1 cellular context compared by ENCODE assay signal in the genomic region with DNA sequence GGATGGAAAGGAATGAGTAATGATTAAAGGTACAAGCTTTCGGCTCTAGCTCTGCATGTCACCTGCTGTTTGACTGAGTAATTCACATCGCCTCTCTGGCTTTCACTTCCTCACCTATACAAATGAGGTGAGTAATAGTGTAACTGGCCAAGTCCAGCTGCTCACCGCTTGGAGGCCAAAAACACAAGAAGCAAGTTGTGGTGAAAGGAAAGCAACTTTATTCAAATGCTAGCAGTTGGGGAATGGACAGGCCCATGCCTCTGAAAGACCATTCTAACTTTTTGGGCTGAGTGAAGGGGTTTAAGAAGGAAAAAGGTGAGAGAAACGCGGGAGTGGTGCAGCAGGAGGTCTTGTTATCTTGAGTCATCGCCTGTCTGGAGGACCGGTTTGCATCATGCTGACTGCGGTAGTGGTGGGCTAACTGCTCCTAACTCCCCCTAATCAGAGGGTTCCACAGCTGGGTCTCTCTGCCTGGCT.
TF ChIP-seq lines count a peak whose summit lies in the region.

No MANE protein-coding gene starts in this region.

TF ChIP-seq in GM12878, 131 proteins besides CTCF, POLR2A, EP300 and RAD21 (continued from another document and continues in another):
- TF ChIP-seq, protein P1, sequence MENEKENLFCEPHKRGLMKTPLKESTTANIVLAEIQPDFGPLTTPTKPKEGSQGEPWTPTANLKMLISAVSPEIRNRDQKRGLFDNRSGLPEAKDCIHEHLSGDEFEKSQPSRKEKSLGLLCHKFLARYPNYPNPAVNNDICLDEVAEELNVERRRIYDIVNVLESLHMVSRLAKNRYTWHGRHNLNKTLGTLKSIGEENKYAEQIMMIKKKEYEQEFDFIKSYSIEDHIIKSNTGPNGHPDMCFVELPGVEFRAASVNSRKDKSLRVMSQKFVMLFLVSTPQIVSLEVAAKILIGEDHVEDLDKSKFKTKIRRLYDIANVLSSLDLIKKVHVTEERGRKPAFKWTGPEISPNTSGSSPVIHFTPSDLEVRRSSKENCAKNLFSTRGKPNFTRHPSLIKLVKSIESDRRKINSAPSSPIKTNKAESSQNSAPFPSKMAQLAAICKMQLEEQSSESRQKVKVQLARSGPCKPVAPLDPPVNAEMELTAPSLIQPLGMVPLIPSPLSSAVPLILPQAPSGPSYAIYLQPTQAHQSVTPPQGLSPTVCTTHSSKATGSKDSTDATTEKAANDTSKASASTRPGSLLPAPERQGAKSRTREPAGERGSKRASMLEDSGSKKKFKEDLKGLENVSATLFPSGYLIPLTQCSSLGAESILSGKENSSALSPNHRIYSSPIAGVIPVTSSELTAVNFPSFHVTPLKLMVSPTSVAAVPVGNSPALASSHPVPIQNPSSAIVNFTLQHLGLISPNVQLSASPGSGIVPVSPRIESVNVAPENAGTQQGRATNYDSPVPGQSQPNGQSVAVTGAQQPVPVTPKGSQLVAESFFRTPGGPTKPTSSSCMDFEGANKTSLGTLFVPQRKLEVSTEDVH (IDR thresholded peaks at IDR 0.05; ENCODE audit: low read depth, partially characterized antibody) = no peak
- TF ChIP-seq GABPA (IDR thresholded peaks at IDR 0.05; ENCODE audit: low read depth) (0 out of 2 replicates have a peak, but pooled peaks have one; percentile 33), CREM (IDR thresholded peaks at IDR 0.05; ENCODE audit: low read depth) (peak; percentile 94), FOXM1 (IDR thresholded peaks at IDR 0.05; ENCODE audit: low read depth, low read length) (peak; percentile 96), SIN3A (IDR thresholded peaks at IDR 0.05; ENCODE audit: low read depth, low read length) (no peak), FOS (IDR thresholded peaks at IDR 0.05; ENCODE audit: borderline replicate concordance, extremely low read depth, insufficient read length) (no peak), ZSCAN29 (IDR thresholded peaks at IDR 0.05) (no peak), RFX5 (IDR thresholded peaks at IDR 0.05; ENCODE audit: low read depth, low read length) (no peak), POU2F2 (IDR thresholded peaks at IDR 0.05; ENCODE audit: borderline replicate concordance, low read depth, low read length) (peak; percentile 100), LARP7 (IDR thresholded peaks at IDR 0.05) (0 out of 2 replicates have a peak, but pooled peaks have one; percentile 22), TCF7 (IDR thresholded peaks at IDR 0.05; ENCODE audit: borderline replicate concordance) (0 out of 2 replicates have a peak, but pooled peaks have one; percentile 53), EZH2 (IDR thresholded peaks at IDR 0.05; ENCODE audit: borderline replicate concordance, control insufficient read depth, low read depth, low read length) (no peak), IRF4 (IDR thresholded peaks at IDR 0.05; ENCODE audit: low read depth, low read length) (peak; percentile 100), NR2F1 (conservative IDR thresholded peaks at IDR 0.05) (peak; percentile 86), RB1 (IDR thresholded peaks at IDR 0.05; ENCODE audit: borderline replicate concordance) (no peak), ZNF274 (IDR thresholded peaks at IDR 0.05; ENCODE audit: insufficient read depth, insufficient read length) (no peak), POLR2AphosphoS5 (IDR thresholded peaks at IDR 0.05; ENCODE audit: low read length) (0 out of 2 replicates have a peak, but pooled peaks have one; percentile 43), SMAD5 (IDR thresholded peaks at IDR 0.05; ENCODE audit: low read depth) (no peak), ZNF622 (IDR thresholded peaks at IDR 0.05) (no peak)
- TF ChIP-seq, protein P2, sequence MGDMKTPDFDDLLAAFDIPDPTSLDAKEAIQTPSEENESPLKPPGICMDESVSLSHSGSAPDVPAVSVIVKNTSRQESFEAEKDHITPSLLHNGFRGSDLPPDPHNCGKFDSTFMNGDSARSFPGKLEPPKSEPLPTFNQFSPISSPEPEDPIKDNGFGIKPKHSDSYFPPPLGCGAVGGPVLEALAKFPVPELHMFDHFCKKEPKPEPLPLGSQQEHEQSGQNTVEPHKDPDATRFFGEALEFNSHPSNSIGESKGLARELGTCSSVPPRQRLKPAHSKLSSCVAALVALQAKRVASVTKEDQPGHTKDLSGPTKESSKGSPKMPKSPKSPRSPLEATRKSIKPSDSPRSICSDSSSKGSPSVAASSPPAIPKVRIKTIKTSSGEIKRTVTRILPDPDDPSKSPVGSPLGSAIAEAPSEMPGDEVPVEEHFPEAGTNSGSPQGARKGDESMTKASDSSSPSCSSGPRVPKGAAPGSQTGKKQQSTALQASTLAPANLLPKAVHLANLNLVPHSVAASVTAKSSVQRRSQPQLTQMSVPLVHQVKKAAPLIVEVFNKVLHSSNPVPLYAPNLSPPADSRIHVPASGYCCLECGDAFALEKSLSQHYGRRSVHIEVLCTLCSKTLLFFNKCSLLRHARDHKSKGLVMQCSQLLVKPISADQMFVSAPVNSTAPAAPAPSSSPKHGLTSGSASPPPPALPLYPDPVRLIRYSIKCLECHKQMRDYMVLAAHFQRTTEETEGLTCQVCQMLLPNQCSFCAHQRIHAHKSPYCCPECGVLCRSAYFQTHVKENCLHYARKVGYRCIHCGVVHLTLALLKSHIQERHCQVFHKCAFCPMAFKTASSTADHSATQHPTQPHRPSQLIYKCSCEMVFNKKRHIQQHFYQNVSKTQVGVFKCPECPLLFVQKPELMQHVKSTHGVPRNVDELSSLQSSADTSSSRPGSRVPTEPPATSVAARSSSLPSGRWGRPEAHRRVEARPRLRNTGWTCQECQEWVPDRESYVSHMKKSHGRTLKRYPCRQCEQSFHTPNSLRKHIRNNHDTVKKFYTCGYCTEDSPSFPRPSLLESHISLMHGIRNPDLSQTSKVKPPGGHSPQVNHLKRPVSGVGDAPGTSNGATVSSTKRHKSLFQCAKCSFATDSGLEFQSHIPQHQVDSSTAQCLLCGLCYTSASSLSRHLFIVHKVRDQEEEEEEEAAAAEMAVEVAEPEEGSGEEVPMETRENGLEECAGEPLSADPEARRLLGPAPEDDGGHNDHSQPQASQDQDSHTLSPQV (IDR thresholded peaks at IDR 0.05) = no peak
- TF ChIP-seq, protein P3, sequence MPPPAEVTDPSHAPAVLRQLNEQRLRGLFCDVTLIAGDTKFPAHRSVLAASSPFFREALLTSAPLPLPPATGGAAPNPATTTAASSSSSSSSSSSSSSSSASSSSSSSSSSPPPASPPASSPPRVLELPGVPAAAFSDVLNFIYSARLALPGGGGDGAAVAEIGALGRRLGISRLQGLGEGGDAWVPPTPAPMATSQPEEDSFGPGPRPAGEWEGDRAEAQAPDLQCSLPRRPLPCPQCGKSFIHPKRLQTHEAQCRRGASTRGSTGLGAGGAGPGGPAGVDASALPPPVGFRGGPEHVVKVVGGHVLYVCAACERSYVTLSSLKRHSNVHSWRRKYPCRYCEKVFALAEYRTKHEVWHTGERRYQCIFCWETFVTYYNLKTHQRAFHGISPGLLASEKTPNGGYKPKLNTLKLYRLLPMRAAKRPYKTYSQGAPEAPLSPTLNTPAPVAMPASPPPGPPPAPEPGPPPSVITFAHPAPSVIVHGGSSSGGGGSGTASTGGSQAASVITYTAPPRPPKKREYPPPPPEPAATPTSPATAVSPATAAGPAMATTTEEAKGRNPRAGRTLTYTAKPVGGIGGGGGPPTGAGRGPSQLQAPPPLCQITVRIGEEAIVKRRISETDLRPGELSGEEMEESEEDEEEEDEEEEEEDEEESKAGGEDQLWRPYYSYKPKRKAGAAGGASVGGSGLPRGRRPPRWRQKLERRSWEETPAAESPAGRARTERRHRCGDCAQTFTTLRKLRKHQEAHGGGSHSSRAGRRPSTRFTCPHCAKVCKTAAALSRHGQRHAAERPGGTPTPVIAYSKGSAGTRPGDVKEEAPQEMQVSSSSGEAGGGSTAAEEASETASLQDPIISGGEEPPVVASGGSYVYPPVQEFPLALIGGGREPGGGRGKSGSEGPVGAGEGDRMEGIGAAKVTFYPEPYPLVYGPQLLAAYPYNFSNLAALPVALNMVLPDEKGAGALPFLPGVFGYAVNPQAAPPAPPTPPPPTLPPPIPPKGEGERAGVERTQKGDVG (CRISPR knock-in tag; IDR thresholded peaks at IDR 0.05) = no peak
- TF ChIP-seq, protein P4, sequence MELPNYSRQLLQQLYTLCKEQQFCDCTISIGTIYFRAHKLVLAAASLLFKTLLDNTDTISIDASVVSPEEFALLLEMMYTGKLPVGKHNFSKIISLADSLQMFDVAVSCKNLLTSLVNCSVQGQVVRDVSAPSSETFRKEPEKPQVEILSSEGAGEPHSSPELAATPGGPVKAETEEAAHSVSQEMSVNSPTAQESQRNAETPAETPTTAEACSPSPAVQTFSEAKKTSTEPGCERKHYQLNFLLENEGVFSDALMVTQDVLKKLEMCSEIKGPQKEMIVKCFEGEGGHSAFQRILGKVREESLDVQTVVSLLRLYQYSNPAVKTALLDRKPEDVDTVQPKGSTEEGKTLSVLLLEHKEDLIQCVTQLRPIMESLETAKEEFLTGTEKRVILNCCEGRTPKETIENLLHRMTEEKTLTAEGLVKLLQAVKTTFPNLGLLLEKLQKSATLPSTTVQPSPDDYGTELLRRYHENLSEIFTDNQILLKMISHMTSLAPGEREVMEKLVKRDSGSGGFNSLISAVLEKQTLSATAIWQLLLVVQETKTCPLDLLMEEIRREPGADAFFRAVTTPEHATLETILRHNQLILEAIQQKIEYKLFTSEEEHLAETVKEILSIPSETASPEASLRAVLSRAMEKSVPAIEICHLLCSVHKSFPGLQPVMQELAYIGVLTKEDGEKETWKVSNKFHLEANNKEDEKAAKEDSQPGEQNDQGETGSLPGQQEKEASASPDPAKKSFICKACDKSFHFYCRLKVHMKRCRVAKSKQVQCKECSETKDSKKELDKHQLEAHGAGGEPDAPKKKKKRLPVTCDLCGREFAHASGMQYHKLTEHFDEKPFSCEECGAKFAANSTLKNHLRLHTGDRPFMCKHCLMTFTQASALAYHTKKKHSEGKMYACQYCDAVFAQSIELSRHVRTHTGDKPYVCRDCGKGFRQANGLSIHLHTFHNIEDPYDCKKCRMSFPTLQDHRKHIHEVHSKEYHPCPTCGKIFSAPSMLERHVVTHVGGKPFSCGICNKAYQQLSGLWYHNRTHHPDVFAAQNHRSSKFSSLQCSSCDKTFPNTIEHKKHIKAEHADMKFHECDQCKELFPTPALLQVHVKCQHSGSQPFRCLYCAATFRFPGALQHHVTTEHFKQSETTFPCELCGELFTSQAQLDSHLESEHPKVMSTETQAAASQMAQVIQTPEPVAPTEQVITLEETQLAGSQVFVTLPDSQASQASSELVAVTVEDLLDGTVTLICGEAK (IDR thresholded peaks at IDR 0.05; ENCODE audit: borderline replicate concordance) = peak; percentile 98
- TF ChIP-seq, protein P5, sequence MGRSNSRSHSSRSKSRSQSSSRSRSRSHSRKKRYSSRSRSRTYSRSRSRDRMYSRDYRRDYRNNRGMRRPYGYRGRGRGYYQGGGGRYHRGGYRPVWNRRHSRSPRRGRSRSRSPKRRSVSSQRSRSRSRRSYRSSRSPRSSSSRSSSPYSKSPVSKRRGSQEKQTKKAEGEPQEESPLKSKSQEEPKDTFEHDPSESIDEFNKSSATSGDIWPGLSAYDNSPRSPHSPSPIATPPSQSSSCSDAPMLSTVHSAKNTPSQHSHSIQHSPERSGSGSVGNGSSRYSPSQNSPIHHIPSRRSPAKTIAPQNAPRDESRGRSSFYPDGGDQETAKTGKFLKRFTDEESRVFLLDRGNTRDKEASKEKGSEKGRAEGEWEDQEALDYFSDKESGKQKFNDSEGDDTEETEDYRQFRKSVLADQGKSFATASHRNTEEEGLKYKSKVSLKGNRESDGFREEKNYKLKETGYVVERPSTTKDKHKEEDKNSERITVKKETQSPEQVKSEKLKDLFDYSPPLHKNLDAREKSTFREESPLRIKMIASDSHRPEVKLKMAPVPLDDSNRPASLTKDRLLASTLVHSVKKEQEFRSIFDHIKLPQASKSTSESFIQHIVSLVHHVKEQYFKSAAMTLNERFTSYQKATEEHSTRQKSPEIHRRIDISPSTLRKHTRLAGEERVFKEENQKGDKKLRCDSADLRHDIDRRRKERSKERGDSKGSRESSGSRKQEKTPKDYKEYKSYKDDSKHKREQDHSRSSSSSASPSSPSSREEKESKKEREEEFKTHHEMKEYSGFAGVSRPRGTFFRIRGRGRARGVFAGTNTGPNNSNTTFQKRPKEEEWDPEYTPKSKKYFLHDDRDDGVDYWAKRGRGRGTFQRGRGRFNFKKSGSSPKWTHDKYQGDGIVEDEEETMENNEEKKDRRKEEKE (IDR thresholded peaks at IDR 0.05) = no peak
- TF ChIP-seq, protein P6, sequence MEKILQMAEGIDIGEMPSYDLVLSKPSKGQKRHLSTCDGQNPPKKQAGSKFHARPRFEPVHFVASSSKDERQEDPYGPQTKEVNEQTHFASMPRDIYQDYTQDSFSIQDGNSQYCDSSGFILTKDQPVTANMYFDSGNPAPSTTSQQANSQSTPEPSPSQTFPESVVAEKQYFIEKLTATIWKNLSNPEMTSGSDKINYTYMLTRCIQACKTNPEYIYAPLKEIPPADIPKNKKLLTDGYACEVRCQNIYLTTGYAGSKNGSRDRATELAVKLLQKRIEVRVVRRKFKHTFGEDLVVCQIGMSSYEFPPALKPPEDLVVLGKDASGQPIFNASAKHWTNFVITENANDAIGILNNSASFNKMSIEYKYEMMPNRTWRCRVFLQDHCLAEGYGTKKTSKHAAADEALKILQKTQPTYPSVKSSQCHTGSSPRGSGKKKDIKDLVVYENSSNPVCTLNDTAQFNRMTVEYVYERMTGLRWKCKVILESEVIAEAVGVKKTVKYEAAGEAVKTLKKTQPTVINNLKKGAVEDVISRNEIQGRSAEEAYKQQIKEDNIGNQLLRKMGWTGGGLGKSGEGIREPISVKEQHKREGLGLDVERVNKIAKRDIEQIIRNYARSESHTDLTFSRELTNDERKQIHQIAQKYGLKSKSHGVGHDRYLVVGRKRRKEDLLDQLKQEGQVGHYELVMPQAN (conservative IDR thresholded peaks at IDR 0.05) = no peak; the same call in 1 of the 2 replicates
- TF ChIP-seq, protein P7, sequence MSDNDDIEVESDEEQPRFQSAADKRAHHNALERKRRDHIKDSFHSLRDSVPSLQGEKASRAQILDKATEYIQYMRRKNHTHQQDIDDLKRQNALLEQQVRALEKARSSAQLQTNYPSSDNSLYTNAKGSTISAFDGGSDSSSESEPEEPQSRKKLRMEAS (IDR thresholded peaks at IDR 0.05; ENCODE audit: low read depth, low read length) = peak; percentile 60
- TF ChIP-seq, protein P8, sequence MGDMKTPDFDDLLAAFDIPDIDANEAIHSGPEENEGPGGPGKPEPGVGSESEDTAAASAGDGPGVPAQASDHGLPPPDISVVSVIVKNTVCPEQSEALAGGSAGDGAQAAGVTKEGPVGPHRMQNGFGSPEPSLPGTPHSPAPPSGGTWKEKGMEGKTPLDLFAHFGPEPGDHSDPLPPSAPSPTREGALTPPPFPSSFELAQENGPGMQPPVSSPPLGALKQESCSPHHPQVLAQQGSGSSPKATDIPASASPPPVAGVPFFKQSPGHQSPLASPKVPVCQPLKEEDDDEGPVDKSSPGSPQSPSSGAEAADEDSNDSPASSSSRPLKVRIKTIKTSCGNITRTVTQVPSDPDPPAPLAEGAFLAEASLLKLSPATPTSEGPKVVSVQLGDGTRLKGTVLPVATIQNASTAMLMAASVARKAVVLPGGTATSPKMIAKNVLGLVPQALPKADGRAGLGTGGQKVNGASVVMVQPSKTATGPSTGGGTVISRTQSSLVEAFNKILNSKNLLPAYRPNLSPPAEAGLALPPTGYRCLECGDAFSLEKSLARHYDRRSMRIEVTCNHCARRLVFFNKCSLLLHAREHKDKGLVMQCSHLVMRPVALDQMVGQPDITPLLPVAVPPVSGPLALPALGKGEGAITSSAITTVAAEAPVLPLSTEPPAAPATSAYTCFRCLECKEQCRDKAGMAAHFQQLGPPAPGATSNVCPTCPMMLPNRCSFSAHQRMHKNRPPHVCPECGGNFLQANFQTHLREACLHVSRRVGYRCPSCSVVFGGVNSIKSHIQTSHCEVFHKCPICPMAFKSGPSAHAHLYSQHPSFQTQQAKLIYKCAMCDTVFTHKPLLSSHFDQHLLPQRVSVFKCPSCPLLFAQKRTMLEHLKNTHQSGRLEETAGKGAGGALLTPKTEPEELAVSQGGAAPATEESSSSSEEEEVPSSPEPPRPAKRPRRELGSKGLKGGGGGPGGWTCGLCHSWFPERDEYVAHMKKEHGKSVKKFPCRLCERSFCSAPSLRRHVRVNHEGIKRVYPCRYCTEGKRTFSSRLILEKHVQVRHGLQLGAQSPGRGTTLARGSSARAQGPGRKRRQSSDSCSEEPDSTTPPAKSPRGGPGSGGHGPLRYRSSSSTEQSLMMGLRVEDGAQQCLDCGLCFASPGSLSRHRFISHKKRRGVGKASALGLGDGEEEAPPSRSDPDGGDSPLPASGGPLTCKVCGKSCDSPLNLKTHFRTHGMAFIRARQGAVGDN (IDR thresholded peaks at IDR 0.05) = peak; percentile 43; the same call in 1 of the 2 replicates
